Comparison of ENCODE assay signal across 14 cellular contexts in genomic region chr11:128696930-128697329, GRCh38. TPM values are rescaled to one million over a fixed set of nuclear protein-coding genes. Genes with fewer than 3 reads are reported as not detected.
A peak's percentile ranks its signal among the peaks of the same experiment; 100 is the strongest.
DNase-seq lines count a peak whose midpoint lies in the region; ATAC-seq, FAIRE-seq and TF ChIP-seq lines count a peak whose summit lies in the region.
"Had no signal": no experiment of that assay in that cellular context is flagged by ENCODE, and none has a peak within 500 bp of the region (broad histone marks: within the 10 kb centered on the region; RNA-seq: fewer than 3 reads in every experiment).

No MANE protein-coding gene starts in this region.

- H3K4me1 ChIP-seq in OCI-LY1 (ENCODE audit: insufficient read depth, low read length, severe bottlenecking) (peaks cover 76% of the 10 kb centered on the region), endothelial cell of umbilical vein (ENCODE audit: control insufficient read depth, extremely low read depth, insufficient read depth, low read length) (peaks cover 68% of the 10 kb centered on the region)

- H2AFZ ChIP-seq in OCI-LY1 (ENCODE audit: low read length) (no peak overlapping the region), endothelial cell of umbilical vein (ENCODE audit: low read depth, low read length) (no peak overlapping the region)

- H3K27me3 Mint-ChIP-seq in activated T-cell treated with anti-CD3 and anti-CD28 coated beads, Interleukin-2, amount 50 U/mL, for 24 hours, result peaks cover 3% of the 10 kb centered on the region
- H3K27me3 Mint-ChIP-seq in stimulated activated memory B cell treated with anti-CD40 and anti-IgM and Interleukin-4, amounts not matched to agents 10 μg/mL and 1 μg/mL and 100 μg/mL, for 72 hours, result no peaks in the 10 kb centered on the region

- POLR2A ChIA-PET in endothelial cell of umbilical vein (lab: Charles Lee), result interaction anchor here (1.0 to 1.1 kb wide), 2 partner anchors 9 to 32 kb away, joined by 3 read pairs; no protein-coding TSS in a partner anchor

- no peaks in the 10 kb centered on the region for H3F3A ChIP-seq in OCI-LY1 (ENCODE audit: insufficient read depth, low read length)

- H3K36me3 Mint-ChIP-seq in activated T-cell treated with anti-CD3 and anti-CD28 coated beads, Interleukin-2, amount 50 U/mL, for 24 hours (ENCODE audit: low read depth), result peaks cover 36% of the 10 kb centered on the region
- H3K36me3 Mint-ChIP-seq in stimulated activated memory B cell treated with anti-CD40 and anti-IgM and Interleukin-4, amounts not matched to agents 10 μg/mL and 1 μg/mL and 100 μg/mL, for 72 hours, result peaks cover 25% of the 10 kb centered on the region

- DNase-seq in activated T-cell treated with anti-CD3 and anti-CD28 coated beads, Interleukin-2, amount 50 U/mL, for 24 hours, result no peak
- DNase-seq in activated T-cell treated with anti-CD3 and anti-CD28 coated beads, Interleukin-2, amount 50 U/mL, for 1 hour, result no peak
- DNase-seq in endothelial cell of umbilical vein (ENCODE audit: low read depth, low spot score) (peak; percentile 42), cerebellar nuclear complex (lab: John Stamatoyannopoulos, UW) (no peak), G401 (ENCODE audit: low spot score) (no peak)
- DNase-seq: activated CD4-positive, alpha-beta T cell treated with anti-CD3 and anti-CD28 coated beads for 4 hours; body of pancreas; MV-4-11; NCI-H526 treated with DMSO at 0.1 percent for 48 hours had no signal

- H3K4me3 Mint-ChIP-seq in activated T-cell treated with anti-CD3 and anti-CD28 coated beads, Interleukin-2, amount 50 U/mL, for 24 hours, result peak overlapping the region; percentile 91
- H3K4me3 Mint-ChIP-seq in stimulated activated memory B cell treated with anti-CD40 and anti-IgM and Interleukin-4, amounts not matched to agents 10 μg/mL and 1 μg/mL and 100 μg/mL, for 72 hours, result peak overlapping the region; percentile 3

- no peaks in the 10 kb centered on the region for H3K9me1 ChIP-seq in endothelial cell of umbilical vein (replicated peaks; ENCODE audit: control insufficient read depth, extremely low read depth, insufficient read depth, low read length)

- intact Hi-C loops in endothelial cell of umbilical vein (cut with micrococcal nuclease), result loop anchor here (1.0 kb wide), 2 partner anchors 8 to 18 kb away; no protein-coding TSS in a partner anchor

- no peaks in the 10 kb centered on the region for H3K9me3 Mint-ChIP-seq in activated T-cell treated with anti-CD3 and anti-CD28 coated beads, Interleukin-2, amount 50 U/mL, for 24 hours
- no peaks in the 10 kb centered on the region for H3K9me3 Mint-ChIP-seq in stimulated activated memory B cell treated with anti-CD40 and anti-IgM and Interleukin-4, amounts not matched to agents 10 μg/mL and 1 μg/mL and 100 μg/mL, for 72 hours

- H4K20me1 ChIP-seq in OCI-LY1 (ENCODE audit: insufficient read depth, low read length), result no peaks in the 10 kb centered on the region
- H4K20me1 ChIP-seq in endothelial cell of umbilical vein (replicated peaks; ENCODE audit: control insufficient read depth, extremely low read depth, insufficient read depth, low read length), result no peaks in the 10 kb centered on the region

- H3K4me2 ChIP-seq in OCI-LY1 (ENCODE audit: low read length) (peak overlapping the region; percentile 85), endothelial cell of umbilical vein (ENCODE audit: insufficient read depth, low read length) (peak overlapping the region; percentile 95)

- peaks cover 76% of the 10 kb centered on the region for H3K4me1 Mint-ChIP-seq in activated T-cell treated with anti-CD3 and anti-CD28 coated beads, Interleukin-2, amount 50 U/mL, for 24 hours (ENCODE audit: low read depth)
- peaks cover 85% of the 10 kb centered on the region for H3K4me1 Mint-ChIP-seq in stimulated activated memory B cell treated with anti-CD40 and anti-IgM and Interleukin-4, amounts not matched to agents 10 μg/mL and 1 μg/mL and 100 μg/mL, for 72 hours

- peak overlapping the region; percentile 90 for H3K27ac Mint-ChIP-seq in activated T-cell treated with anti-CD3 and anti-CD28 coated beads, Interleukin-2, amount 50 U/mL, for 24 hours
- no peak overlapping the region for H3K27ac Mint-ChIP-seq in stimulated activated memory B cell treated with anti-CD40 and anti-IgM and Interleukin-4, amounts not matched to agents 10 μg/mL and 1 μg/mL and 100 μg/mL, for 72 hours

- H3K27me3 ChIP-seq in OCI-LY1 (ENCODE audit: insufficient read depth, low read length), result no peaks in the 10 kb centered on the region
- no peaks in the 10 kb centered on the region for H3K27me3 ChIP-seq in endothelial cell of umbilical vein (ENCODE audit: control insufficient read depth in 2 of 2, insufficient read depth in 2 of 2, low read length in 2 of 2)
- H3K27me3 ChIP-seq: SJSA1 had no signal

- no peak for ATAC-seq in stimulated activated memory B cell treated with anti-CD40 and anti-IgM and Interleukin-4, amounts not matched to agents 10 μg/mL and 1 μg/mL and 100 μg/mL, for 72 hours
- ATAC-seq in GM18861 (IDR thresholded peaks at IDR 0.05; ENCODE audit: unreplicated experiment), result no peak
- ATAC-seq: body of pancreas had no signal

- H3K9me3 ChIP-seq in OCI-LY1 (ENCODE audit: low read length) (no peaks in the 10 kb centered on the region), endothelial cell of umbilical vein (replicated peaks; ENCODE audit: control insufficient read depth, insufficient read depth, low read length) (no peaks in the 10 kb centered on the region)
- H3K9me3 ChIP-seq: body of pancreas, SJSA1 had no signal

- no TSS peak for BruUV-seq in endothelial cell of umbilical vein (replicated peaks; lab: Mats Ljungman, UMichigan)

- no peak for FAIRE-seq in endothelial cell of umbilical vein (lab: Jason Lieb, UNC)

- H3K27ac ChIP-seq in OCI-LY1 (ENCODE audit: low read depth, low read length, poor library complexity, severe bottlenecking) (peak overlapping the region; percentile 81), endothelial cell of umbilical vein (ENCODE audit: insufficient read depth, low read depth, low read length) (peak overlapping the region; percentile 98)
- H3K27ac ChIP-seq: body of pancreas, epithelial cell of prostate, SJSA1 had no signal

- no peaks in the 10 kb centered on the region for H3K9me2 ChIP-seq in OCI-LY1 (ENCODE audit: low read depth, low read length)

- H3K36me3 ChIP-seq in OCI-LY1 (ENCODE audit: insufficient read depth, low read length), result peaks cover 23% of the 10 kb centered on the region; the same call in 1 of the 2 replicates
- H3K36me3 ChIP-seq in endothelial cell of umbilical vein (ENCODE audit: control insufficient read depth in 2 of 2, extremely low read depth in 1 of 2, insufficient read depth in 2 of 2, low read length in 2 of 2), result peaks cover 3 to 4% of the 10 kb centered on the region in 2 experiments
- H3K36me3 ChIP-seq: SJSA1 had no signal

- dilution Hi-C loops in endothelial cell of umbilical vein (cut with MboI; ENCODE audit: extremely low pct_ligation_motif_present, low sequenced_read_pairs), result no loop called here

- CTCF ChIA-PET in endothelial cell of umbilical vein (lab: Charles Lee), result no interaction called here

- no peak for TF ChIP-seq CTCF in OCI-LY1 (IDR thresholded peaks at IDR 0.05; ENCODE audit: low read length)
- no peak for TF ChIP-seq CTCF in endothelial cell of umbilical vein (IDR thresholded peaks at IDR 0.05; ENCODE audit: extremely low read depth in 1 of 2, insufficient read depth in 1 of 2, low read depth in 1 of 2, low read length in 2 of 2)

- H3K9ac ChIP-seq in OCI-LY1 (ENCODE audit: low read length) (peak overlapping the region; percentile 89; the same call in 1 of the 2 replicates), endothelial cell of umbilical vein (replicated peaks; ENCODE audit: extremely low read depth, insufficient read depth, low read length) (peak overlapping the region; percentile 99)

- in situ Hi-C loops in G401 (cut with HindIII; ENCODE audit: low sequenced_read_pairs), result no loop called here

- TF ChIP-seq POLR2A in endothelial cell of umbilical vein (IDR thresholded peaks at IDR 0.05; ENCODE audit: low read depth, low read length), result no peak

- peaks cover 75% of the 10 kb centered on the region for H3K79me2 ChIP-seq in OCI-LY1 (ENCODE audit: insufficient read depth, low read length)
- peaks cover 86% of the 10 kb centered on the region for H3K79me2 ChIP-seq in endothelial cell of umbilical vein (ENCODE audit: control insufficient read depth, insufficient read depth, low read length)

- H3K4me3 ChIP-seq in OCI-LY1 (ENCODE audit: low read depth, low read length, poor library complexity, severe bottlenecking) (peak overlapping the region; percentile 98), endothelial cell of umbilical vein (replicated peaks in 1 of 3; ENCODE audit: insufficient read depth in 1 of 3, low read depth in 1 of 3, low read length in 3 of 3) (peak overlapping the region in 2 of 3 experiments; percentile 56 to 92)
- H3K4me3 ChIP-seq: body of pancreas, SJSA1 had no signal

TF ChIP-seq in endothelial cell of umbilical vein, 7 proteins besides CTCF, POLR2A, EP300 and RAD21:
- no peak for TF ChIP-seq POLR2AphosphoS5 (IDR thresholded peaks at IDR 0.05; ENCODE audit: insufficient read depth, low read depth, low read length)
- no peak for TF ChIP-seq EZH2 (IDR thresholded peaks at IDR 0.05; ENCODE audit: borderline replicate concordance, low read depth, low read length, severe bottlenecking)
- no peak for TF ChIP-seq JUN (IDR thresholded peaks at IDR 0.05; ENCODE audit: borderline replicate concordance, insufficient read depth, insufficient read length, low read depth)
- no peak for TF ChIP-seq MYC (IDR thresholded peaks at IDR 0.05; ENCODE audit: low read depth, low read length)
- no peak for TF ChIP-seq GATA2 (IDR thresholded peaks at IDR 0.05; ENCODE audit: insufficient read depth, insufficient read length, low read depth, low read length)
- no peak for TF ChIP-seq MAX (IDR thresholded peaks at IDR 0.05; ENCODE audit: insufficient read depth, insufficient read length)
- TF ChIP-seq FOS (IDR thresholded peaks at IDR 0.05; ENCODE audit: borderline replicate concordance, insufficient read depth, low read length), result no peak

RNA-seq across cellular contexts. Expression of gene FLI1, which starts 3.1 kb away (rescaled TPM):
- total RNA-seq in endothelial cell of umbilical vein, result 132 and 134 TPM in 2 replicates
- polyA plus RNA-seq in endothelial cell of umbilical vein, result 163 and 210 TPM in 2 replicates
- polyA plus RNA-seq in endothelial cell of umbilical vein (2011; cell fraction: cytosol; rRNA removed), result 124 and 153 TPM in 2 replicates
- 147 and 172 TPM in 2 replicates for polyA plus RNA-seq in endothelial cell of umbilical vein (2011; cell fraction: nucleus; rRNA removed)
- 97.4 and 114 TPM in 2 replicates for polyA plus RNA-seq in endothelial cell of umbilical vein (2012)
- polyA minus RNA-seq in endothelial cell of umbilical vein, result 460 and 576 TPM in 2 replicates
- not detected for polyA minus RNA-seq in endothelial cell of umbilical vein (2011; cell fraction: cytosol; rRNA and poly(A)+ RNA removed)
- 141 and 197 TPM in 2 replicates for polyA minus RNA-seq in endothelial cell of umbilical vein (2011; cell fraction: nucleus; rRNA and poly(A)+ RNA removed)
- total RNA-seq in G401 (2014; rRNA removed; shearing (Covaris generic)), result 0.03 TPM in 1 of 2 replicates, not detected in the other

Comparison
In these comparisons a context has a peak if more than half of its experiments do, and no peak if none do; other contexts are left out.
1. RNA of gene FLI1, which starts 3.1 kb away (total RNA-seq): 132 to 134 TPM in endothelial cell of umbilical vein; 0.03 TPM in G401; every median in the first group is over 100 times any median in the second.